Comparison of ENCODE assay signal across 12 cellular contexts in genomic region chr9:1978941-1979340, GRCh38. TPM values are rescaled to one million over a fixed set of nuclear protein-coding genes. Genes with fewer than 3 reads are reported as not detected.
A peak's percentile ranks its signal among the peaks of the same experiment; 100 is the strongest.
DNase-seq lines count a peak whose midpoint lies in the region; ATAC-seq and TF ChIP-seq lines count a peak whose summit lies in the region.
"Had no signal": no experiment of that assay in that cellular context is flagged by ENCODE, and none has a peak within 500 bp of the region (broad histone marks: within the 10 kb centered on the region; RNA-seq: fewer than 3 reads in every experiment).

No MANE protein-coding gene starts in this region.

- no peak overlapping the region for H3K4me3 Mint-ChIP-seq in naive thymus-derived CD8-positive, alpha-beta T cell

- H4K20me1 ChIP-seq in SK-N-SH (ENCODE audit: insufficient read depth): no peaks in the 10 kb centered on the region

- ATAC-seq in SK-N-SH treated with all-trans-retinoic acid at 6 μM for 48 hours: no peak
- ATAC-seq in HG02678 (IDR thresholded peaks at IDR 0.05; ENCODE audit: unreplicated experiment): no peak
- no peak for ATAC-seq in GM18870 (IDR thresholded peaks at IDR 0.05; ENCODE audit: unreplicated experiment)
- no peak for ATAC-seq in naive thymus-derived CD8-positive, alpha-beta T cell
- ATAC-seq: A549 had no signal

- H3K9me3 Mint-ChIP-seq in naive thymus-derived CD8-positive, alpha-beta T cell: no peaks in the 10 kb centered on the region

- no peak for TF ChIP-seq RAD21 in SK-N-SH (IDR thresholded peaks at IDR 0.05; ENCODE audit: low read length)

- no peak for TF ChIP-seq EP300 in SK-N-SH (IDR thresholded peaks at IDR 0.05; ENCODE audit: borderline replicate concordance in 1 of 2, low read depth in 1 of 2, low read length in 1 of 2)

- POLR2A ChIA-PET in SK-N-SH (lab: Yijun Ruan, JAX): no interaction called here
- POLR2A ChIA-PET in naive thymus-derived CD8-positive, alpha-beta T cell (lab: Charles Lee): no interaction called here

- intact Hi-C loops in breast epithelium (cut with DNase I; ENCODE audit: low total_unique reads): no loop called here

- H3K4me1 ChIP-seq in SK-N-SH (ENCODE audit: control insufficient read depth in 1 of 2, insufficient read depth in 2 of 2, low read depth in 1 of 2, low read length in 1 of 2): peaks cover 0 to 3% of the 10 kb centered on the region in 2 experiments; a peak in 1 of 4 replicates
- H3K4me1 ChIP-seq in breast epithelium: no peaks in the 10 kb centered on the region
- H3K4me1 ChIP-seq: A549, HAP-1 had no signal

- no peak overlapping the region for H3K27ac Mint-ChIP-seq in naive thymus-derived CD8-positive, alpha-beta T cell

- DNase-seq in SK-N-SH (peak; percentile 7), breast epithelium (ENCODE audit: low spot score in 2 of 2) (no peak), kidney tubule cell (ENCODE audit: low spot score) (peak; percentile 41)
- DNase-seq in activated CD4-positive, alpha-beta T cell treated with anti-CD3 and anti-CD28 coated beads, Interleukin-2, amount 50 U/mL, for 1 hour: no peak
- DNase-seq in naive thymus-derived CD8-positive, alpha-beta T cell: no peak
- DNase-seq: head of caudate nucleus; stimulated activated naive CD4-positive, alpha-beta T cell had no signal

- no peaks in the 10 kb centered on the region for H3K79me2 ChIP-seq in SK-N-SH (ENCODE audit: insufficient read depth)

- H3K36me3 ChIP-seq in SK-N-SH (replicated peaks in 1 of 2; ENCODE audit: control insufficient read depth in 1 of 2, insufficient read depth in 2 of 2, low read length in 1 of 2) (no peaks in the 10 kb centered on the region), breast epithelium (no peaks in the 10 kb centered on the region)
- H3K36me3 ChIP-seq: HAP-1 had no signal

- TF ChIP-seq CTCF in SK-N-SH (IDR thresholded peaks at IDR 0.05) (no peak), breast epithelium (IDR thresholded peaks at IDR 0.05) (no peak)

- 40% methylated on average over 5 of the region's 5 CpGs for WGBS in SK-N-SH (ENCODE audit: low lambda C conversion rate)

- H3K4me3 ChIP-seq in SK-N-SH (ENCODE audit: low read depth in 2 of 2, low read length in 1 of 2) (no peak overlapping the region), breast epithelium (no peak overlapping the region)
- H3K4me3 ChIP-seq: A549, HAP-1 had no signal

- H3K27me3 ChIP-seq in SK-N-SH (ENCODE audit: insufficient read depth): no peaks in the 10 kb centered on the region
- H3K27me3 ChIP-seq in breast epithelium: no peaks in the 10 kb centered on the region

- TF ChIP-seq POLR2A in breast epithelium (IDR thresholded peaks at IDR 0.05): no peak

- H3K27me3 Mint-ChIP-seq in naive thymus-derived CD8-positive, alpha-beta T cell: peaks cover 0 to 2% (median 0%) of the 10 kb centered on the region in 5 donors

- CTCF ChIA-PET in SK-N-SH (lab: Yijun Ruan, JAX): interaction anchor here (0.6 to 1.6 kb wide), 2 partner anchors 14 to 771 kb away, joined by 3 read pairs; no protein-coding TSS in a partner anchor

- H3F3A ChIP-seq in SK-N-SH (replicated peaks; ENCODE audit: insufficient read depth): no peaks in the 10 kb centered on the region

- H3K4me2 ChIP-seq in SK-N-SH: no peak overlapping the region
- H3K4me2 ChIP-seq: A549 had no signal

- H3K27ac ChIP-seq in SK-N-SH (ENCODE audit: low read depth in 2 of 2, low read length in 1 of 2): no peak overlapping the region
- peak overlapping the region; percentile 3 to 46 for H3K27ac ChIP-seq in breast epithelium
- H3K27ac ChIP-seq: A549 had no signal

- no peaks in the 10 kb centered on the region for H3K4me1 Mint-ChIP-seq in naive thymus-derived CD8-positive, alpha-beta T cell

- H2AFZ ChIP-seq in SK-N-SH (ENCODE audit: low read depth): no peak overlapping the region

- H3K9ac ChIP-seq in SK-N-SH: no peak overlapping the region

- no peaks in the 10 kb centered on the region for H3K36me3 Mint-ChIP-seq in naive thymus-derived CD8-positive, alpha-beta T cell

- H3K9me2 ChIP-seq in SK-N-SH: no peaks in the 10 kb centered on the region

- H3K9me3 ChIP-seq in SK-N-SH (no peaks in the 10 kb centered on the region), breast epithelium (no peaks in the 10 kb centered on the region)
- H3K9me3 ChIP-seq: A549, HAP-1 had no signal

TF ChIP-seq in SK-N-SH, 30 proteins besides CTCF, POLR2A, EP300 and RAD21 (continues in another document):
- TF ChIP-seq FOSL2 (IDR thresholded peaks at IDR 0.05; ENCODE audit: borderline replicate concordance, low read depth): no peak
- TF ChIP-seq, protein P1, sequence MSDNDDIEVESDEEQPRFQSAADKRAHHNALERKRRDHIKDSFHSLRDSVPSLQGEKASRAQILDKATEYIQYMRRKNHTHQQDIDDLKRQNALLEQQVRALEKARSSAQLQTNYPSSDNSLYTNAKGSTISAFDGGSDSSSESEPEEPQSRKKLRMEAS (IDR thresholded peaks at IDR 0.05; ENCODE audit: low read depth): no peak
- TF ChIP-seq, protein P2, sequence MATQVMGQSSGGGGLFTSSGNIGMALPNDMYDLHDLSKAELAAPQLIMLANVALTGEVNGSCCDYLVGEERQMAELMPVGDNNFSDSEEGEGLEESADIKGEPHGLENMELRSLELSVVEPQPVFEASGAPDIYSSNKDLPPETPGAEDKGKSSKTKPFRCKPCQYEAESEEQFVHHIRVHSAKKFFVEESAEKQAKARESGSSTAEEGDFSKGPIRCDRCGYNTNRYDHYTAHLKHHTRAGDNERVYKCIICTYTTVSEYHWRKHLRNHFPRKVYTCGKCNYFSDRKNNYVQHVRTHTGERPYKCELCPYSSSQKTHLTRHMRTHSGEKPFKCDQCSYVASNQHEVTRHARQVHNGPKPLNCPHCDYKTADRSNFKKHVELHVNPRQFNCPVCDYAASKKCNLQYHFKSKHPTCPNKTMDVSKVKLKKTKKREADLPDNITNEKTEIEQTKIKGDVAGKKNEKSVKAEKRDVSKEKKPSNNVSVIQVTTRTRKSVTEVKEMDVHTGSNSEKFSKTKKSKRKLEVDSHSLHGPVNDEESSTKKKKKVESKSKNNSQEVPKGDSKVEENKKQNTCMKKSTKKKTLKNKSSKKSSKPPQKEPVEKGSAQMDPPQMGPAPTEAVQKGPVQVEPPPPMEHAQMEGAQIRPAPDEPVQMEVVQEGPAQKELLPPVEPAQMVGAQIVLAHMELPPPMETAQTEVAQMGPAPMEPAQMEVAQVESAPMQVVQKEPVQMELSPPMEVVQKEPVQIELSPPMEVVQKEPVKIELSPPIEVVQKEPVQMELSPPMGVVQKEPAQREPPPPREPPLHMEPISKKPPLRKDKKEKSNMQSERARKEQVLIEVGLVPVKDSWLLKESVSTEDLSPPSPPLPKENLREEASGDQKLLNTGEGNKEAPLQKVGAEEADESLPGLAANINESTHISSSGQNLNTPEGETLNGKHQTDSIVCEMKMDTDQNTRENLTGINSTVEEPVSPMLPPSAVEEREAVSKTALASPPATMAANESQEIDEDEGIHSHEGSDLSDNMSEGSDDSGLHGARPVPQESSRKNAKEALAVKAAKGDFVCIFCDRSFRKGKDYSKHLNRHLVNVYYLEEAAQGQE (IDR thresholded peaks at IDR 0.05; ENCODE audit: low read depth, low read length): no peak
- no peak for TF ChIP-seq RCOR1 (IDR thresholded peaks at IDR 0.05; ENCODE audit: low read length)
- TF ChIP-seq MEF2A (IDR thresholded peaks at IDR 0.05; ENCODE audit: borderline replicate concordance, low read depth): no peak

TF ChIP-seq in SK-N-SH treated with all-trans-retinoic acid at 6 μM for 48 hours, 23 proteins besides CTCF, POLR2A, EP300 and RAD21 (continues in another document):
- no peak for TF ChIP-seq ZFP30 (CRISPR knock-in tag; IDR thresholded peaks at IDR 0.05)
- no peak for TF ChIP-seq TOX (CRISPR knock-in tag; IDR thresholded peaks at IDR 0.05; ENCODE audit: borderline replicate concordance)
- no peak for TF ChIP-seq SNAI2 (CRISPR knock-in tag; IDR thresholded peaks at IDR 0.05)
- TF ChIP-seq, protein P3, sequence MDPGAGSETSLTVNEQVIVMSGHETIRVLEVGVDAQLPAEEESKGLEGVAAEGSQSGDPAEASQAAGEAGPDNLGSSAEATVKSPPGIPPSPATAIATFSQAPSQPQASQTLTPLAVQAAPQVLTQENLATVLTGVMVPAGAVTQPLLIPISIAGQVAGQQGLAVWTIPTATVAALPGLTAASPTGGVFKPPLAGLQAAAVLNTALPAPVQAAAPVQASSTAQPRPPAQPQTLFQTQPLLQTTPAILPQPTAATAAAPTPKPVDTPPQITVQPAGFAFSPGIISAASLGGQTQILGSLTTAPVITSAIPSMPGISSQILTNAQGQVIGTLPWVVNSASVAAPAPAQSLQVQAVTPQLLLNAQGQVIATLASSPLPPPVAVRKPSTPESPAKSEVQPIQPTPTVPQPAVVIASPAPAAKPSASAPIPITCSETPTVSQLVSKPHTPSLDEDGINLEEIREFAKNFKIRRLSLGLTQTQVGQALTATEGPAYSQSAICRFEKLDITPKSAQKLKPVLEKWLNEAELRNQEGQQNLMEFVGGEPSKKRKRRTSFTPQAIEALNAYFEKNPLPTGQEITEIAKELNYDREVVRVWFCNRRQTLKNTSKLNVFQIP (CRISPR knock-in tag; IDR thresholded peaks at IDR 0.05; ENCODE audit: borderline replicate concordance, low read depth): no peak
- no peak for TF ChIP-seq ARNTL (CRISPR knock-in tag; IDR thresholded peaks at IDR 0.05; ENCODE audit: borderline replicate concordance, low read depth)
- no peak for TF ChIP-seq OSR1 (CRISPR knock-in tag; IDR thresholded peaks at IDR 0.05)
- TF ChIP-seq ZNF70 (CRISPR knock-in tag; IDR thresholded peaks at IDR 0.05): no peak
- TF ChIP-seq CSRNP3 (CRISPR knock-in tag; IDR thresholded peaks at IDR 0.05): no peak
- TF ChIP-seq TCF4 (CRISPR knock-in tag; IDR thresholded peaks at IDR 0.05; ENCODE audit: borderline replicate concordance): no peak
- TF ChIP-seq GLIS3 (CRISPR knock-in tag; IDR thresholded peaks at IDR 0.05): no peak
- no peak for TF ChIP-seq BACH2 (CRISPR knock-in tag; IDR thresholded peaks at IDR 0.05; ENCODE audit: borderline replicate concordance)

RNA-seq across cellular contexts. Expression of gene SMARCA2, which starts 36.2 kb away (rescaled TPM):
- polyA plus RNA-seq in SK-N-SH (2012; rRNA removed): 17.4 and 18.4 TPM in 2 replicates
- 21.8 and 23.8 TPM in 2 replicates for polyA plus RNA-seq in SK-N-SH (2012; cell fraction: cytosol; rRNA removed)
- 22.4 and 24.9 TPM in 2 replicates for polyA plus RNA-seq in SK-N-SH (2012; cell fraction: nucleus; rRNA removed)
- 100 to 1,000 TPM; 140 to 191 (median 142) TPM for total RNA-seq in breast epithelium
- 100 to 1,000 TPM; 236 to 238 TPM for total RNA-seq in naive thymus-derived CD8-positive, alpha-beta T cell
- polyA plus RNA-seq in naive thymus-derived CD8-positive, alpha-beta T cell: 10 to 100 TPM; 36.1 to 78.7 (median 37.9) TPM

Comparison
In these comparisons a context has a peak if more than half of its experiments do, and no peak if none do; other contexts are left out.
1. DNase-seq: peak in SK-N-SH (single experiment) and kidney tubule cell (single experiment); none in breast epithelium (0 of 2), activated CD4-positive, alpha-beta T cell treated with anti-CD3 and anti-CD28 coated beads, Interleukin-2, amount 50 U/mL, for 1 hour (single experiment) and naive thymus-derived CD8-positive, alpha-beta T cell (0 of 10).
2. H3K27ac ChIP-seq: peak in breast epithelium (2 of 2); none in SK-N-SH (0 of 2).